In the genomic region with DNA sequence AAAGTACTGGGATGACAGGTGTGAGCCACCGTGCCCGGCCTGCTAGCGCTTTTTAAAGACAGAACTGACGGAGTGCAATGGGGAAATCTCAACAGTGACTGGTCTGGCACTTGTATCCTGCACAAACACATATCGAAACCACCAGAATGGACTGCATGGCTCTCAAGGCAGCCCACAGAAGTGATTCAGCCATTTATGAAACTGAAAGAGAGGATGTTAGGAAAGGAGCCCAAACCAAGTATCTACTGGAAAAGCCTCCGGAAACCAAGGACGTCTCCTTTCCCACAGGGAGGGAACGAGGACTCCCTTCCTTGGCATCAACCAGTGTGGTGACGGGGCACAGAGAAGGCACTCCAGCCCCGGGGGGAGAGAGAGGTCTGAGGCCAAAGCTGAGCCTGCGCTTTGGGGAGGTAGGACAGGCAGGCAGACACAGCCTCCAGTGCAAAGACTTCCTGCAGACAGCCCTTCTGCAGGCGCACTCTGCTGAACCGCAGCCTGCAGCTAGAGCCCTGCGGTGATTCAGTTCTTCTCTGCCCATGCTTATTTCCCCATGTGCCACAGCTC, we compare ENCODE assay signal across 18 cellular contexts. TPM values are rescaled to one million over a fixed set of nuclear protein-coding genes. Genes with fewer than 3 reads are reported as not detected.
DNase-seq lines count a peak whose midpoint lies in the region; ATAC-seq and TF ChIP-seq lines count a peak whose summit lies in the region.
"Had no signal": no experiment of that assay in that cellular context is flagged by ENCODE, and none has a peak within 500 bp of the region (broad histone marks: within the 10 kb centered on the region; RNA-seq: fewer than 3 reads in every experiment).

No MANE protein-coding gene starts in this region.

- H3K4me3 ChIP-seq in right cardiac atrium (ENCODE audit: low read length): no peak overlapping the region
- no peak overlapping the region for H3K4me3 ChIP-seq in mucosa of descending colon
- no peak overlapping the region for H3K4me3 ChIP-seq in upper lobe of left lung
- H3K4me3 ChIP-seq: SJSA1, skin epidermis had no signal

- TF ChIP-seq EP300 in upper lobe of left lung (IDR thresholded peaks at IDR 0.05): no peak

- peaks cover 37% of the 10 kb centered on the region for H3K4me1 Mint-ChIP-seq in central memory CD8-positive, alpha-beta T cell
- H3K4me1 Mint-ChIP-seq: neural crest cell had no signal

- H3K4me3 Mint-ChIP-seq in central memory CD8-positive, alpha-beta T cell: no peak overlapping the region
- H3K4me3 Mint-ChIP-seq: activated naive CD4-positive, alpha-beta T cell treated with anti-CD3 and anti-CD28 coated beads for 36 hours; brain; CD8-positive, alpha-beta memory T cell; neural crest cell had no signal

- H3K36me3 Mint-ChIP-seq in central memory CD8-positive, alpha-beta T cell (ENCODE audit: insufficient read depth): peaks cover 46% of the 10 kb centered on the region

- H3K36me3 ChIP-seq in mucosa of descending colon (ENCODE audit: low read depth) (no peaks in the 10 kb centered on the region), upper lobe of left lung (peaks cover 0 to 62% (median 26%) of the 10 kb centered on the region in 4 donors)

- WGBS in right cardiac atrium: 88% methylated on average over 14 of the region's 14 CpGs
- 70 to 83% methylated on average over 12 to 13 of the region's 14 CpGs for WGBS in upper lobe of left lung, 2 donors

- H3K9me3 Mint-ChIP-seq in central memory CD8-positive, alpha-beta T cell: no peaks in the 10 kb centered on the region
- H3K9me3 Mint-ChIP-seq: activated naive CD4-positive, alpha-beta T cell treated with anti-CD3 and anti-CD28 coated beads for 36 hours; CD8-positive, alpha-beta memory T cell; neural crest cell had no signal

- H3K27ac ChIP-seq in right cardiac atrium (ENCODE audit: low read length): no peak overlapping the region
- H3K27ac ChIP-seq in upper lobe of left lung: peak overlapping the region in 2 of 4 donors; percentile 11 to 46
- H3K27ac ChIP-seq: SJSA1 had no signal

- H3K4me1 ChIP-seq in right cardiac atrium (ENCODE audit: control insufficient read depth, insufficient read depth, low read length) (peaks cover 6% of the 10 kb centered on the region), mucosa of descending colon (ENCODE audit: low read depth) (no peaks in the 10 kb centered on the region), upper lobe of left lung (peaks cover 7 to 16% (median 13%) of the 10 kb centered on the region in 4 donors)

- peak overlapping the region; percentile 49 for H3K27ac Mint-ChIP-seq in central memory CD8-positive, alpha-beta T cell (ENCODE audit: low read depth)
- H3K27ac Mint-ChIP-seq: activated naive CD4-positive, alpha-beta T cell treated with anti-CD3 and anti-CD28 coated beads for 36 hours had no signal

- no peaks in the 10 kb centered on the region for H3K27me3 Mint-ChIP-seq in central memory CD8-positive, alpha-beta T cell
- H3K27me3 Mint-ChIP-seq: CD8-positive, alpha-beta memory T cell had no signal

- no peak for TF ChIP-seq POLR2A in upper lobe of left lung (IDR thresholded peaks at IDR 0.05)

- intact Hi-C loops in right cardiac atrium (cut with DNase I): no loop called here
- intact Hi-C loops in cardiac septum (cut with DNase I): no loop called here
- intact Hi-C loops in mucosa of descending colon (cut with DNase I, micrococcal nuclease): no loop called here

- H3K9me3 ChIP-seq in right cardiac atrium (ENCODE audit: control insufficient read depth, low read length): no peaks in the 10 kb centered on the region
- no peaks in the 10 kb centered on the region for H3K9me3 ChIP-seq in mucosa of descending colon
- peaks cover 0 to 2% (median 0%) of the 10 kb centered on the region in 4 donors for H3K9me3 ChIP-seq in upper lobe of left lung
- H3K9me3 ChIP-seq: SJSA1 had no signal

- H3K27me3 ChIP-seq in right cardiac atrium (ENCODE audit: control insufficient read depth, insufficient read depth) (no peaks in the 10 kb centered on the region), upper lobe of left lung (no peaks in the 10 kb centered on the region)
- H3K27me3 ChIP-seq: SJSA1 had no signal

- DNase-seq in right cardiac atrium (peak in 2 of 3 donors; percentile 37 to 58), cardiac septum (ENCODE audit: low spot score) (no peak), mucosa of descending colon (peak in 1 of 3 donors; percentile 33), upper lobe of left lung (no peak), kidney tubule cell (ENCODE audit: low spot score) (no peak), NCI-H187 (lab: John Stamatoyannopoulos, UW) (no peak)
- no peak for DNase-seq in central memory CD8-positive, alpha-beta T cell (ENCODE audit: low spot score in 2 of 2)
- DNase-seq: activated CD4-positive, alpha-beta T cell treated with anti-CD3 and anti-CD28 coated beads for 4 hours; activated CD8-positive, alpha-beta memory T cell treated with anti-CD3 and anti-CD28 coated beads, Interleukin-2, amount 50 U/mL, for 48 hours; activated naive CD4-positive, alpha-beta T cell treated with anti-CD3 and anti-CD28 coated beads for 36 hours; CD8-positive, alpha-beta memory T cell; NK-92 treated with Interleukin-12 subunit alpha and Interleukin-12 subunit beta, amount 100 ng/mL, for 24 hours; T-helper 9 cell had no signal

- TF ChIP-seq CTCF in mucosa of descending colon (IDR thresholded peaks at IDR 0.05): no peak
- no peak for TF ChIP-seq CTCF in upper lobe of left lung (IDR thresholded peaks at IDR 0.05)

- ATAC-seq in right cardiac atrium: peak; percentile 10 to 25
- ATAC-seq in central memory CD8-positive, alpha-beta T cell (replicated peaks; ENCODE audit: extremely low read depth, poor library complexity, severe bottlenecking): no peak
- peak; percentile 42 for ATAC-seq in mucosa of descending colon
- ATAC-seq in upper lobe of left lung (ENCODE audit: low FRiP score in 2 of 2): peak; percentile 39 to 77
- ATAC-seq in GM21360 (IDR thresholded peaks at IDR 0.05; ENCODE audit: unreplicated experiment): no peak

RNA-seq across cellular contexts. Expression of gene SLC15A4, which starts 16.5 kb away (rescaled TPM):
- total RNA-seq in right cardiac atrium: 10 to 100 TPM; 13.7 to 17.3 (median 16.2) TPM
- polyA plus RNA-seq in right cardiac atrium: 15.8 TPM
- 15.8 TPM for total RNA-seq in cardiac septum
- total RNA-seq in mucosa of descending colon: 10 to 100 TPM; 15.4 to 23.4 (median 15.7) TPM
- 10 to 100 TPM; 21.0 to 58.7 (median 32.8) TPM for total RNA-seq in upper lobe of left lung

RNA-seq across cellular contexts. Expression of gene GLT1D1, which starts 46.0 kb away (rescaled TPM):
- total RNA-seq in right cardiac atrium (under 1 TPM in 3 of 4 donors, not detected in 1; 0.34 to 0.44 (median 0.42) TPM), cardiac septum (1.1 TPM), mucosa of descending colon (under 1 TPM in 2 of 3 donors, not detected in 1; 0.65 to 0.73 TPM), upper lobe of left lung (1 to 10 TPM; 4.1 to 8.3 (median 6.5) TPM)
- 0.07 TPM for polyA plus RNA-seq in right cardiac atrium
- total RNA-seq: activated naive CD4-positive, alpha-beta T cell treated with anti-CD3 and anti-CD28 coated beads for 36 hours; SJSA1 had no signal

Comparison
In these comparisons a context has a peak if more than half of its experiments do, and no peak if none do; other contexts are left out.
1. DNase-seq: peak in right cardiac atrium (2 of 3); none in cardiac septum (single experiment), central memory CD8-positive, alpha-beta T cell (0 of 2), upper lobe of left lung (0 of 2), kidney tubule cell (single experiment) and NCI-H187 (0 of 2).
2. ATAC-seq: peak in right cardiac atrium (2 of 2), mucosa of descending colon (single experiment) and upper lobe of left lung (2 of 2); none in central memory CD8-positive, alpha-beta T cell (single experiment) and GM21360 (single experiment).